ENCODE assay signal across 10 cellular contexts in the genomic region with DNA sequence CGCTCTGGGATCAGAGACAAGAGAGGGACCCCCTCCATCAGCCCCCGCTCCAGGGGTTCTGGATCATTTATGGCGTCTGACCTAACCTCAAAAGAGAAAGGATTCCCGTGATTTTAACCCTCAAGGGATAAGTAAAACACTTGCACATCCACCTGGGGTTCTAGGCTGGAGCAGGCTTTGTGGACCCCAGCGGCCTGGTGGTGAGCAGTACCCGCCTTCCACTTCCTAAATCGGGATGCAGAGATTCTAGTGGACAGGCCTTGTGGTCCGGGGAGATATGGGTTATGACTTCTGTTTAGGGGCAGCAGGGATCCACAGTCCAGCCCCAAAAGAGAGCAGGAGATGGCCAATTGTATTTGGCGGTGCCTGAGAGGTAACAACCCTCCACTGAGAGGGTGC. TPM values are rescaled to one million over a fixed set of nuclear protein-coding genes. Genes with fewer than 3 reads are reported as not detected.
A peak's percentile ranks its signal among the peaks of the same experiment; 100 is the strongest.
DNase-seq lines count a peak whose midpoint lies in the region; ATAC-seq, FAIRE-seq and TF ChIP-seq lines count a peak whose summit lies in the region.
"Had no signal": no experiment of that assay in that cellular context is flagged by ENCODE, and none has a peak within 500 bp of the region (broad histone marks: within the 10 kb centered on the region; RNA-seq: fewer than 3 reads in every experiment).

No MANE protein-coding gene starts in this region.

- H3K27ac ChIP-seq in lower lobe of right lung: peak overlapping the region; percentile 68
- peak overlapping the region; percentile 84 for H3K27ac ChIP-seq in stomach smooth muscle (ENCODE audit: low read length)

- no peak overlapping the region for H3K27ac Mint-ChIP-seq in IgD-negative memory B cell

- peaks cover 40% of the 10 kb centered on the region for H3K27me3 Mint-ChIP-seq in IgD-negative memory B cell

- H3K4me3 Mint-ChIP-seq in IgD-negative memory B cell: peak overlapping the region; percentile 1 to 73 (median 41)

- H3K9me3 ChIP-seq in lower lobe of right lung (no peaks in the 10 kb centered on the region), stomach smooth muscle (ENCODE audit: control insufficient read depth in 2 of 2, low read length in 2 of 2) (no peaks in the 10 kb centered on the region)

- H3K27me3 ChIP-seq in bronchial epithelial cell (ENCODE audit: control insufficient read depth, insufficient read depth, low read length) (no peaks in the 10 kb centered on the region), lower lobe of right lung (ENCODE audit: low read depth) (peaks cover 20% of the 10 kb centered on the region), stomach smooth muscle (ENCODE audit: control insufficient read depth in 1 of 2, insufficient read depth in 2 of 2, low read length in 2 of 2) (peaks cover 2 to 9% of the 10 kb centered on the region in 2 donors)

- H3K9me3 Mint-ChIP-seq in IgD-negative memory B cell: peaks cover 0 to 2% (median 0%) of the 10 kb centered on the region in 3 donors

- H3K4me1 ChIP-seq in lower lobe of right lung: peaks cover 41% of the 10 kb centered on the region
- peaks cover 33% of the 10 kb centered on the region for H3K4me1 ChIP-seq in stomach smooth muscle (ENCODE audit: control insufficient read depth, insufficient read depth, low read length)

- intact Hi-C loops in lower lobe of right lung (cut with DNase I): no loop called here

- ATAC-seq in lower lobe of right lung: no peak
- no peak for ATAC-seq in HG03460 (IDR thresholded peaks at IDR 0.05; ENCODE audit: unreplicated experiment)

- peak overlapping the region; percentile 69 to 86 for H3K9ac ChIP-seq in stomach smooth muscle (ENCODE audit: low read length in 2 of 2)

- H3K4me1 Mint-ChIP-seq in IgD-negative memory B cell: peaks cover 0 to 9% (median 0%) of the 10 kb centered on the region in 3 donors

- H3K4me3 ChIP-seq in bronchial epithelial cell (ENCODE audit: low read depth, low read length) (peak overlapping the region; percentile 47), lower lobe of right lung (peak overlapping the region; percentile 48), stomach smooth muscle (ENCODE audit: low read length in 2 of 2) (peak overlapping the region; percentile 14 to 69)

- TF ChIP-seq CTCF in bronchial epithelial cell (IDR thresholded peaks at IDR 0.05; ENCODE audit: insufficient read depth, low read length, severe bottlenecking) (no peak), lower lobe of right lung (IDR thresholded peaks at IDR 0.05) (no peak)

- H3K36me3 ChIP-seq in bronchial epithelial cell (ENCODE audit: control insufficient read depth, insufficient read depth, low read length): no peaks in the 10 kb centered on the region
- H3K36me3 ChIP-seq in lower lobe of right lung: no peaks in the 10 kb centered on the region
- H3K36me3 ChIP-seq in stomach smooth muscle (ENCODE audit: control insufficient read depth in 2 of 2, insufficient read depth in 2 of 2, low read length in 2 of 2): no peaks in the 10 kb centered on the region

- no peak for FAIRE-seq in bronchial epithelial cell (lab: Jason Lieb, UNC)
- FAIRE-seq: urothelium cell line had no signal

- DNase-seq in bronchial epithelial cell (ENCODE audit: low read depth) (no peak), lower lobe of right lung (no peak), kidney tubule cell (ENCODE audit: low spot score) (no peak), DMS79 treated with DMSO at 0.1 percent for 48 hours (lab: John Stamatoyannopoulos, UW) (no peak)
- DNase-seq: EL, T-helper 1 cell had no signal

- no peaks in the 10 kb centered on the region for H3K36me3 Mint-ChIP-seq in IgD-negative memory B cell

RNA-seq across cellular contexts. Expression of gene PITPNM3, which starts 0.7 kb away (rescaled TPM):
- not detected for polyA plus RNA-seq in IgD-negative memory B cell
- total RNA-seq in bronchial epithelial cell (25.0 and 42.9 TPM in 2 replicates), lower lobe of right lung (12.3 TPM)
